In the genomic region with DNA sequence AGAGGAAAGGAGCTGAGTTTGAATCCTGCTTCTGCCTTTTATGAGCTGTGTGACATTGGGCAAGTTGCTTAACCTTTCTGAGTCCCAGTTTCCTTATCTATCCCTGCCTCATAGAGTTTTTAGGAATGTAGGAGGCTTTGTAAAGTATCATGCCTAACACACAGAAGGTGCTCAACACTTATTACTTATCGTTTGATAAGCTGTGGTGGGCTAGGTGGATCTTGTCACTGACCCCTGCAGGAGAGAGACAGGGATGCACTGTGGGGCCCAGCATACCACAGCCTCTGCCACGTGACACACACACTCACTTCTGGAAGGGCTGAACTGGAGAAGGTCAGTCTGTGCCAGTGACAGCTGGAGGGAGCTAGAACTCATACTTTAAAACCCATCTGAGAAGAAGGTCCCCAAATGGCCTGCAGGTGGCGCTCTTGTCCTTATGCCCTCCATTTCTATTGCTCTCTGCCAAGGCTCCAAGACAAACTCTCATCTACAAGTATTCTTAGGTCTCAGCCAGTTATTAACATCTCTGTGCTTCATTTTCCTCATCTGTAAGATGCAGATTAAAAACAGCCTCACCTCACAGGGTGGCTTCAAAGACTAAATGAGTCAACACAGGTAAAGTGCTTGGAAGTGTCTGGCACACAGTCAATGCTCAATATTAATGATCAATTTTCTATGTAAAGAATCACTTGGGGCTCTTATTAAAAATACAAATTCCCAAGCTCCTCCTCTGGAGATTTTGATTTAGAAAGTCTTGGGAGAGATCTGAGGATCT, we compare ENCODE assay signal across 8 cellular contexts. TPM values are rescaled to one million over a fixed set of nuclear protein-coding genes. Genes with fewer than 3 reads are reported as not detected.
DNase-seq lines count a peak whose midpoint lies in the region; ATAC-seq and TF ChIP-seq lines count a peak whose summit lies in the region.

No MANE protein-coding gene starts in this region.

- peak; percentile 75 for TF ChIP-seq CTCF in fibroblast of the aortic adventitia (IDR thresholded peaks at IDR 0.05; ENCODE audit: insufficient read depth, low read length)
- TF ChIP-seq CTCF in upper lobe of right lung (IDR thresholded peaks at IDR 0.05), result peak; percentile 84

- peaks cover 12% of the 10 kb centered on the region for H3K36me3 ChIP-seq in NT2/D1 (ENCODE audit: insufficient read depth, insufficient read length, low read length)
- peaks cover 56% of the 10 kb centered on the region for H3K36me3 ChIP-seq in upper lobe of right lung

- no peak overlapping the region for H3K4me3 ChIP-seq in NT2/D1 (ENCODE audit: insufficient read length, low read depth)
- H3K4me3 ChIP-seq in fibroblast of the aortic adventitia (ENCODE audit: low read depth, low read length), result no peak overlapping the region
- no peak overlapping the region for H3K4me3 ChIP-seq in upper lobe of right lung

- intact Hi-C loops in upper lobe of right lung (cut with DNase I), result no loop called here

- H3K4me1 ChIP-seq in NT2/D1 (ENCODE audit: insufficient read depth, insufficient read length), result peaks cover 13% of the 10 kb centered on the region
- peaks cover 6% of the 10 kb centered on the region for H3K4me1 ChIP-seq in upper lobe of right lung

- H3K9ac ChIP-seq in NT2/D1 (ENCODE audit: insufficient read length, low read depth), result no peak overlapping the region

- ATAC-seq in GM21360 (IDR thresholded peaks at IDR 0.05; ENCODE audit: unreplicated experiment) (peak; percentile 85), upper lobe of right lung (peak; percentile 92)

- no peaks in the 10 kb centered on the region for H3K9me3 ChIP-seq in NT2/D1 (ENCODE audit: insufficient read depth, low read length)
- H3K9me3 ChIP-seq in upper lobe of right lung, result no peaks in the 10 kb centered on the region

- DNase-seq in DMS153 (lab: John Stamatoyannopoulos, UW) (peak; percentile 16), HK-2 (ENCODE audit: unreplicated experiment) (peak; percentile 90), NT2/D1 (ENCODE audit: low read depth, low spot score) (peak; percentile 85), activated T-cell treated with anti-CD3 and anti-CD28 coated beads for 1 hour (ENCODE audit: low read depth) (peak; percentile 30), fibroblast of the aortic adventitia (ENCODE audit: low read depth) (peak; percentile 89), non-pigmented ciliary epithelial cell (ENCODE audit: low read depth) (peak; percentile 73), upper lobe of right lung (peak; percentile 81)

- H3K27ac ChIP-seq in upper lobe of right lung, result peak overlapping the region; percentile 17

- H3K27me3 ChIP-seq in NT2/D1 (ENCODE audit: insufficient read depth, insufficient read length) (no peaks in the 10 kb centered on the region), upper lobe of right lung (no peaks in the 10 kb centered on the region)

RNA-seq across cellular contexts. Expression of gene HACD2, which starts 57.5 kb away (rescaled TPM):
- total RNA-seq in fibroblast of the aortic adventitia (ENCODE audit: low replicate concordance) (14.9 and 30.4 TPM in 2 replicates), upper lobe of right lung (47.2 TPM)

Comparison
In these comparisons a context has a peak if more than half of its experiments do, and no peak if none do; other contexts are left out.
1. DNase-seq: peak in every context shown above with its lines; median percentile 90 in HK-2; 89 in fibroblast of the aortic adventitia; 85 in NT2/D1; 81 in upper lobe of right lung; 73 in non-pigmented ciliary epithelial cell; 30 in activated T-cell treated with anti-CD3 and anti-CD28 coated beads for 1 hour; 16 in DMS153.